ENCODE assay signal across 34 cellular contexts in genomic region chr12:26426652-26427051, GRCh38.
"Had no signal": no experiment of that assay in that cellular context is flagged by ENCODE, and none has a peak within 500 bp of the region (broad histone marks: within the 10 kb centered on the region; RNA-seq: fewer than 3 reads in every experiment).

No MANE protein-coding gene starts in this region.

- H3K9me3 Mint-ChIP-seq: activated CD8-positive, alpha-beta T cell treated with anti-CD3 and anti-CD28 coated beads for 36 hours; activated naive CD8-positive, alpha-beta T cell treated with anti-CD3 and anti-CD28 coated beads for 36 hours; activated T-cell treated with anti-CD3 and anti-CD28 coated beads, Interleukin-2, amount 50 U/mL, for 72 hours; activated T-helper 17 cell treated with anti-CD3 and anti-CD28 coated beads, Interleukin-2, amount 50 U/mL, for 72 hours had no signal

- H3K27ac Mint-ChIP-seq: activated CD4-positive, alpha-beta T cell treated with anti-CD3 and anti-CD28 coated beads, Interleukin-2, amount 10 ng/mL, durations not matched to agents 24 days and 14 days; activated CD8-positive, alpha-beta T cell treated with anti-CD3 and anti-CD28 coated beads for 36 hours; activated naive CD8-positive, alpha-beta T cell treated with anti-CD3 and anti-CD28 coated beads for 36 hours; activated T-helper 17 cell treated with anti-CD3 and anti-CD28 coated beads, Interleukin-2, amount 50 U/mL, for 72 hours had no signal

- H3K36me3 ChIP-seq: brain microvascular endothelial cell, Peyer's patch, WERI-Rb-1 had no signal

- H3K4me2 ChIP-seq: KMS-11 had no signal

- H3K9me3 ChIP-seq: Peyer's patch had no signal

- H3K9ac ChIP-seq: KMS-11 had no signal

- H3K27ac ChIP-seq: brain microvascular endothelial cell, KMS-11, Peyer's patch, RWPE1, WERI-Rb-1 had no signal

- H3K4me3 ChIP-seq: Peyer's patch had no signal

- DNase-seq: activated CD4-positive, alpha-beta T cell treated with anti-CD3 and anti-CD28 coated beads, Interleukin-2, amount 10 ng/mL, durations not matched to agents 24 days and 14 days; activated CD4-positive, alpha-beta T cell treated with anti-CD3 and anti-CD28 coated beads, Interleukin-2, amount 50 U/mL, for 4 hours; activated CD8-positive, alpha-beta T cell treated with anti-CD3 and anti-CD28 coated beads for 36 hours; activated effector memory CD4-positive, alpha-beta T cell treated with anti-CD3 and anti-CD28 coated beads, Interleukin-2, amount 50 U/mL, for 16 hours; activated naive CD4-positive, alpha-beta T cell; activated naive CD4-positive, alpha-beta T cell treated with anti-CD3 and anti-CD28 coated beads, Interleukin-2, amount 50 U/mL, for 16 hours; activated naive CD8-positive, alpha-beta T cell treated with anti-CD3 and anti-CD28 coated beads for 36 hours; activated T-cell treated with anti-CD3 and anti-CD28 coated beads, Interleukin-2, amount 50 U/mL, for 1 hour; activated T-cell treated with anti-CD3 and anti-CD28 coated beads, Interleukin-2, amount 50 U/mL, for 72 hours; amniotic stem cell; aorta; brain microvascular endothelial cell; NCI-H1092 treated with DMSO at 0.1 percent for 48 hours; NCI-H146; NCI-H187; NCI-H2029 treated with DMSO at 0.1 percent for 48 hours; NCI-H2107; NCI-H2171; NCI-H510A; NCI-H526; NCI-H748 treated with DMSO at 0.1 percent for 48 hours; NK-92 treated with Interleukin-12 subunit alpha and Interleukin-12 subunit beta, amount 100 ng/mL, for 24 hours; PC-3; Peyer's patch; SIG-M5; SW 1271; T-helper 1 cell; T-helper 2 cell; T-helper 9 cell; WERI-Rb-1 had no signal

- H3K4me1 Mint-ChIP-seq: activated naive CD8-positive, alpha-beta T cell treated with anti-CD3 and anti-CD28 coated beads for 36 hours; activated T-helper 17 cell treated with anti-CD3 and anti-CD28 coated beads, Interleukin-2, amount 50 U/mL, for 72 hours had no signal

- ATAC-seq: activated CD8-positive, alpha-beta T cell treated with anti-CD3 and anti-CD28 coated beads for 36 hours; activated T-cell treated with anti-CD3 and anti-CD28 coated beads, Interleukin-2, amount 50 U/mL, for 72 hours; activated T-helper 17 cell treated with anti-CD3 and anti-CD28 coated beads, Interleukin-2, amount 50 U/mL, for 72 hours; PC-3; Right ventricle myocardium inferior had no signal

- H3K27me3 Mint-ChIP-seq: activated CD4-positive, alpha-beta T cell treated with anti-CD3 and anti-CD28 coated beads, Interleukin-2, amount 10 ng/mL, durations not matched to agents 24 days and 14 days; activated CD8-positive, alpha-beta T cell treated with anti-CD3 and anti-CD28 coated beads for 36 hours; activated naive CD8-positive, alpha-beta T cell treated with anti-CD3 and anti-CD28 coated beads for 36 hours; activated T-helper 17 cell treated with anti-CD3 and anti-CD28 coated beads, Interleukin-2, amount 50 U/mL, for 72 hours had no signal

- H3K4me3 Mint-ChIP-seq: activated CD4-positive, alpha-beta T cell treated with anti-CD3 and anti-CD28 coated beads, Interleukin-2, amount 10 ng/mL, durations not matched to agents 24 days and 14 days; activated CD8-positive, alpha-beta T cell treated with anti-CD3 and anti-CD28 coated beads for 36 hours; activated naive CD8-positive, alpha-beta T cell treated with anti-CD3 and anti-CD28 coated beads for 36 hours; activated T-cell treated with anti-CD3 and anti-CD28 coated beads, Interleukin-2, amount 50 U/mL, for 72 hours; activated T-helper 17 cell treated with anti-CD3 and anti-CD28 coated beads, Interleukin-2, amount 50 U/mL, for 72 hours had no signal

- H3K4me1 ChIP-seq: Peyer's patch had no signal

- H3K27me3 ChIP-seq: brain microvascular endothelial cell, Peyer's patch had no signal
